In genomic region chr14:75273272-75274044, GRCh38 we compare ENCODE assay signal across 12 cellular contexts. TPM values are rescaled to one million over a fixed set of nuclear protein-coding genes. Genes with fewer than 3 reads are reported as not detected.
DNase-seq lines count a peak whose midpoint lies in the region; ATAC-seq and TF ChIP-seq lines count a peak whose summit lies in the region.
"Had no signal": no experiment of that assay in that cellular context is flagged by ENCODE, and none has a peak within 500 bp of the region (broad histone marks: within the 10 kb centered on the region; RNA-seq: fewer than 3 reads in every experiment).

No MANE protein-coding gene starts in this region.

- POLR2A ChIA-PET in MCF 10A (lab: Yijun Ruan, JAX): interaction anchor here (0.6 to 8.8 kb wide), 13 partner anchors 12 to 173 kb away, joined by 3 to 402 read pairs (median 3); no protein-coding TSS in a partner anchor

- H3K27me3 ChIP-seq in breast epithelium: no peaks in the 10 kb centered on the region
- H3K27me3 ChIP-seq in mucosa of rectum (ENCODE audit: control insufficient read depth in 2 of 2, insufficient read depth in 2 of 2, low read length in 2 of 2): no peaks in the 10 kb centered on the region
- no peaks in the 10 kb centered on the region for H3K27me3 ChIP-seq in uterus
- H3K27me3 ChIP-seq in H9 (ENCODE audit: insufficient read depth, low read length): no peaks in the 10 kb centered on the region; the same call in 1 of the 2 replicates

- H3K4me2 ChIP-seq in H9 (ENCODE audit: insufficient read depth, insufficient read length, low read length): no peak overlapping the region

- no peak overlapping the region for H2AFZ ChIP-seq in H9 (ENCODE audit: low read length)

- no peaks in the 10 kb centered on the region for H3K9me3 ChIP-seq in breast epithelium
- H3K9me3 ChIP-seq in mucosa of rectum (ENCODE audit: control insufficient read depth in 2 of 2, low read length in 2 of 2): no peaks in the 10 kb centered on the region
- no peaks in the 10 kb centered on the region for H3K9me3 ChIP-seq in uterus
- no peaks in the 10 kb centered on the region for H3K9me3 ChIP-seq in H9 (ENCODE audit: control insufficient read depth, low read depth, low read length)
- H3K9me3 ChIP-seq: left ventricle myocardium inferior had no signal

- in situ Hi-C loops in GM13977 (cut with MboI; ENCODE audit: low pct_unique_long_range_greater_than_20kb, low sequenced_read_pairs, unreplicated experiment): no loop called here

- H4K5ac ChIP-seq in H9 (ENCODE audit: insufficient read length, low read depth, low read length): no peak overlapping the region

- no peak overlapping the region for H2BK15ac ChIP-seq in H9 (ENCODE audit: low read depth, low read length)

- no peak overlapping the region for H3K27ac Mint-ChIP-seq in MCF 10A (ENCODE audit: low read depth, unreplicated experiment)
- no peak overlapping the region; a peak in 1 of 7 replicates for H3K27ac Mint-ChIP-seq in H9
- H3K27ac Mint-ChIP-seq: activated T-cell treated with anti-CD3 and anti-CD28 coated beads, Interleukin-2, amount 50 U/mL, for 24 hours had no signal

- no TSS peak for BruUV-seq in MCF 10A (replicated peaks; lab: Mats Ljungman, UMichigan)

- H3K23me2 ChIP-seq in H9 (ENCODE audit: insufficient read length, low read depth, low read length, poor library complexity, severe bottlenecking): peaks cover 11% of the 10 kb centered on the region

- intact Hi-C loops in breast epithelium (cut with DNase I; ENCODE audit: low total_unique reads): no loop called here
- intact Hi-C loops in MCF 10A (cut with micrococcal nuclease): no loop called here
- intact Hi-C loops in uterus (cut with DNase I; ENCODE audit: low total_unique reads): no loop called here
- intact Hi-C loops in left colon (cut with DNase I, micrococcal nuclease): no loop called here

- no peak overlapping the region for H2BK12ac ChIP-seq in H9 (ENCODE audit: insufficient read length, low read depth, low read length)

- peaks cover 4% of the 10 kb centered on the region for H3K36me3 Mint-ChIP-seq in MCF 10A (ENCODE audit: insufficient read depth, unreplicated experiment)
- no peaks in the 10 kb centered on the region for H3K36me3 Mint-ChIP-seq in H9 (ENCODE audit: insufficient read depth in 1 of 3, low read depth in 3 of 3)

- H3K23ac ChIP-seq in H9 (ENCODE audit: insufficient read length, low read depth, low read length): no peak overlapping the region

- CTCF ChIA-PET in MCF 10A (lab: Yijun Ruan, JAX): interaction anchor here (0.6 to 1.7 kb wide), 6 partner anchors 16 to 784 kb away, joined by 3 to 6 read pairs (median 3); no protein-coding TSS in a partner anchor

- H2BK20ac ChIP-seq in H9 (ENCODE audit: low read depth, low read length, poor library complexity, severe bottlenecking): no peak overlapping the region

- no peaks in the 10 kb centered on the region for H3K79me2 ChIP-seq in H9 (ENCODE audit: insufficient read depth, low read length)

- no peak for ATAC-seq in left colon

- no peak overlapping the region for H4K91ac ChIP-seq in H9 (ENCODE audit: insufficient read length, low read depth, low read length)

- no peak overlapping the region for H3T11ph ChIP-seq in H9 (ENCODE audit: low read length)

- TF ChIP-seq CTCF in breast epithelium (IDR thresholded peaks at IDR 0.05) (no peak), MCF 10A (IDR thresholded peaks at IDR 0.05; ENCODE audit: unreplicated experiment) (no peak), choroid plexus epithelial cell (conservative IDR thresholded peaks at IDR 0.05; ENCODE audit: low read depth, low read length) (no peak), uterus (IDR thresholded peaks at IDR 0.05) (no peak), H9 (conservative IDR thresholded peaks at IDR 0.05) (no peak), GM13977 (IDR thresholded peaks at IDR 0.05; ENCODE audit: extremely low read depth, insufficient read depth, missing control alignments) (no peak)

- no peak overlapping the region for H3K4ac ChIP-seq in H9 (ENCODE audit: low read depth, low read length)

- no peak overlapping the region for H3K9ac ChIP-seq in mucosa of rectum (ENCODE audit: low read depth in 1 of 2, low read length in 2 of 2)
- H3K9ac ChIP-seq in H9 (ENCODE audit: extremely low read depth, insufficient read length, low read length): no peak overlapping the region

- H3K56ac ChIP-seq in H9 (ENCODE audit: insufficient read length, low read depth, low read length): no peak overlapping the region

- DNase-seq in breast epithelium (ENCODE audit: low spot score in 2 of 2) (peak in 1 of 2 donors; percentile 31), MCF 10A (ENCODE audit: unreplicated experiment) (no peak), choroid plexus epithelial cell (ENCODE audit: low read depth) (peak; percentile 98), uterus (peak in 1 of 2 donors; percentile 42), left colon (no peak), H9 (no peak), GM13977 (ENCODE audit: low spot score) (no peak)
- DNase-seq: ACHN; activated T-cell treated with anti-CD3 and anti-CD28 coated beads, Interleukin-2, amount 50 U/mL, for 24 hours; effector CD4-positive, alpha-beta T cell; left ventricle myocardium inferior had no signal

- H3K79me1 ChIP-seq in H9 (ENCODE audit: insufficient read depth, low read depth, low read length, poor library complexity, severe bottlenecking): no peaks in the 10 kb centered on the region

- no peak overlapping the region for H4K8ac ChIP-seq in H9 (replicated peaks; ENCODE audit: insufficient read length, low read depth, low read length)

- no peaks in the 10 kb centered on the region for H3K36me3 ChIP-seq in breast epithelium
- no peaks in the 10 kb centered on the region for H3K36me3 ChIP-seq in mucosa of rectum (ENCODE audit: control insufficient read depth in 2 of 2, insufficient read depth in 2 of 2, low read length in 2 of 2)
- no peaks in the 10 kb centered on the region for H3K36me3 ChIP-seq in uterus
- H3K36me3 ChIP-seq: left ventricle myocardium inferior had no signal

- H4K20me1 ChIP-seq in H9 (ENCODE audit: control insufficient read depth, insufficient read depth, insufficient read length): no peaks in the 10 kb centered on the region

- H3K9me3 Mint-ChIP-seq in MCF 10A (ENCODE audit: unreplicated experiment) (no peaks in the 10 kb centered on the region), H9 (no peaks in the 10 kb centered on the region)
- H3K9me3 Mint-ChIP-seq: activated T-cell treated with anti-CD3 and anti-CD28 coated beads, Interleukin-2, amount 50 U/mL, for 24 hours had no signal

- no peak overlapping the region for H2AK5ac ChIP-seq in H9 (ENCODE audit: insufficient read length, low read length)

- H3K27ac ChIP-seq in breast epithelium: peak overlapping the region; percentile 36 to 100
- H3K27ac ChIP-seq in mucosa of rectum (ENCODE audit: low read depth in 2 of 2, low read length in 2 of 2): peak overlapping the region; percentile 44 to 54
- peak overlapping the region; percentile 20 to 26 for H3K27ac ChIP-seq in uterus
- H3K27ac ChIP-seq in H9 (ENCODE audit: insufficient read length, low read depth, low read length): no peak overlapping the region

- peaks cover 23% of the 10 kb centered on the region for H3K4me1 Mint-ChIP-seq in MCF 10A (ENCODE audit: insufficient read depth, unreplicated experiment)
- peaks cover 19 to 22% of the 10 kb centered on the region in 2 experiments for H3K4me1 Mint-ChIP-seq in H9

- WGBS in H9 (ENCODE audit: extremely low coverage, insufficient read length, low lambda C conversion rate): no CpG with 5 or more reads among the region's 13 CpGs

- H3K4me3 ChIP-seq in breast epithelium (no peak overlapping the region), choroid plexus epithelial cell (ENCODE audit: low read depth, low read length) (no peak overlapping the region), mucosa of rectum (ENCODE audit: low read length in 2 of 2) (no peak overlapping the region), uterus (no peak overlapping the region)
- H3K4me3 ChIP-seq: left ventricle myocardium inferior had no signal

- H2BK120ac ChIP-seq in H9 (ENCODE audit: low read depth, low read length, poor library complexity, severe bottlenecking): no peak overlapping the region

- H2BK5ac ChIP-seq in H9 (ENCODE audit: insufficient read length, low read length): no peak overlapping the region

- H3K27me3 Mint-ChIP-seq in MCF 10A (ENCODE audit: insufficient read depth, unreplicated experiment) (no peaks in the 10 kb centered on the region), H9 (ENCODE audit: low read depth) (peaks cover 57% of the 10 kb centered on the region)

- H3K4me3 Mint-ChIP-seq in MCF 10A (ENCODE audit: unreplicated experiment): no peak overlapping the region
- H3K4me3 Mint-ChIP-seq in H9: no peak overlapping the region; a peak in 1 of 5 replicates
- H3K4me3 Mint-ChIP-seq: activated T-cell treated with anti-CD3 and anti-CD28 coated beads, Interleukin-2, amount 50 U/mL, for 24 hours had no signal

- no peaks in the 10 kb centered on the region for H3K4me1 ChIP-seq in breast epithelium
- H3K4me1 ChIP-seq in mucosa of rectum (ENCODE audit: control insufficient read depth in 2 of 2, insufficient read depth in 2 of 2, low read length in 2 of 2): peaks cover 31 to 32% of the 10 kb centered on the region in 2 donors
- peaks cover 5 to 15% of the 10 kb centered on the region in 2 donors for H3K4me1 ChIP-seq in uterus
- no peaks in the 10 kb centered on the region for H3K4me1 ChIP-seq in H9 (ENCODE audit: insufficient read depth, low read length)

- H3K14ac ChIP-seq in H9 (ENCODE audit: insufficient read depth, low read length): no peak overlapping the region

- TF ChIP-seq POLR2A in breast epithelium (IDR thresholded peaks at IDR 0.05) (no peak), uterus (IDR thresholded peaks at IDR 0.05) (no peak)

- H3K18ac ChIP-seq in H9 (ENCODE audit: insufficient read length, low read depth, low read length): no peak overlapping the region

RNA-seq across cellular contexts. Expression of gene FOS, which starts 5.2 kb away (rescaled TPM):
- total RNA-seq in breast epithelium (100 to 1,000 TPM; 398 to 629 (median 549) TPM), MCF 10A (2022) (73.1 and 139 TPM in 2 replicates), uterus (1,000 to 10,000 TPM in 1 of 4 donors, 100 to 1,000 TPM in 2, 10 to 100 TPM in 1; 29.2 to 1,111 (median 137) TPM), left colon (100 to 1,000 TPM; 220 to 877 TPM), H9 (2021) (28.1 and 33.9 TPM in 2 replicates)
